Comparison of ENCODE assay signal across 29 cellular contexts in the genomic region with DNA sequence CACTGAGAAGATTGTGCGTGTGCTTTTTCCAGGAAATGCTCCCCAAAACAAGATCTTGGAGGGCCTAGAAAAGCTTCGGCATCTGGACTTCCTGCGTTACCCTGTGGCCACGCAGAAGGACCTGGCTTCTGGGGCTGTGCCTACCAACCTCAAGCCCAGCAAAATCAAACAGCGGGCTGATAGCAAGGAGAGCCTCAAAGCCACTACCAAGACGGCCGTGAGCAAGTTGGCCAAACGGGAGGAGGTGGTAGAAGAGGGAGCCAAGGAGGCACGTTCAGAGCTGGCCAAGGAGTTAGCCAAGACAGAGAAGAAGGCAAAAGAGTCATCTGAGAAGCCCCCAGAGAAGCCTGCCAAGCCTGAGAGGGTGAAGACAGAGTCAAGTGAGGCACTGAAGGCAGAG.
"Had no signal": no experiment of that assay in that cellular context is flagged by ENCODE, and none has a peak within 500 bp of the region (broad histone marks: within the 10 kb centered on the region; RNA-seq: fewer than 3 reads in every experiment).

No MANE protein-coding gene starts in this region.

- DNase-seq: activated CD4-positive, alpha-beta T cell treated with anti-CD3 and anti-CD28 coated beads for 48 hours; activated CD4-positive, alpha-beta T cell treated with anti-CD3 and anti-CD28 coated beads, Interleukin-2, amount 50 U/mL, for 4 hours; activated CD4-positive, CD25-positive, alpha-beta regulatory T cell treated with anti-CD3 and anti-CD28 coated beads, Interleukin-2, amount 50 U/mL, for 72 hours; activated CD8-positive, alpha-beta memory T cell treated with anti-CD3 and anti-CD28 coated beads, Interleukin-2, amount 10 ng/mL, durations not matched to agents 7 days and 5 days; activated effector memory CD4-positive, alpha-beta T cell treated with anti-CD3 and anti-CD28 coated beads, Interleukin-2, amount 50 U/mL, for 16 hours; activated naive CD4-positive, alpha-beta T cell treated with Interleukin-2 at 50 U/mL for 16 hours; activated naive CD8-positive, alpha-beta T cell treated with anti-CD3 and anti-CD28 coated beads, Interleukin-2, amount 50 U/mL, for 24 hours; activated T-cell treated with anti-CD3 and anti-CD28 coated beads, Interleukin-2, amount 50 U/mL, for 24 hours; amniotic stem cell; KG1; MV-4-11; NCI-H1092 treated with DMSO at 0.1 percent for 48 hours; NCI-H1417 treated with DMSO at 0.1 percent for 48 hours; NCI-H1694 treated with DMSO at 0.1 percent for 48 hours; NCI-H2029 treated with DMSO at 0.1 percent for 48 hours; NCI-H524; Peyer's patch; Right ventricle myocardium superior; SJCRH30; T-helper 9 cell had no signal

- FAIRE-seq: astrocyte had no signal

- H3K27ac Mint-ChIP-seq: activated CD8-positive, alpha-beta memory T cell treated with anti-CD3 and anti-CD28 coated beads, Interleukin-2, amount 10 ng/mL, durations not matched to agents 7 days and 5 days; activated naive CD8-positive, alpha-beta T cell treated with anti-CD3 and anti-CD28 coated beads, Interleukin-2, amount 50 U/mL, for 24 hours; activated T-cell treated with anti-CD3 and anti-CD28 coated beads, Interleukin-2, amount 50 U/mL, for 24 hours; activated T-helper 1 cell treated with anti-CD3 and anti-CD28 coated beads, Interleukin-12 subunit alpha, Interleukin-12 subunit beta, Interleukin-2, Interleukin-4 antibody, amounts not matched to agents 30 ng/mL and 10 ng/mL and 1 ng/mL, durations not matched to agents 14 hours and 24 hours and 36 hours; brain; IgD-negative memory B cell; T-helper 1 cell treated with Interleukin-12 subunit alpha and Interleukin-12 subunit beta and Interleukin-4 antibody, amounts not matched to agents 30 μg/mL and 1 μg/mL, for 36 hours; WTC11 had no signal

- ATAC-seq: activated CD8-positive, alpha-beta memory T cell treated with anti-CD3 and anti-CD28 coated beads, Interleukin-2, amount 10 ng/mL, durations not matched to agents 7 days and 5 days; activated naive CD4-positive, alpha-beta T cell treated with anti-CD3 and anti-CD28 coated beads, Interleukin-2, amount 50 U/mL, for 72 hours; activated naive CD8-positive, alpha-beta T cell treated with anti-CD3 and anti-CD28 coated beads, Interleukin-2, amount 50 U/mL, for 24 hours; SK-N-SH treated with all-trans-retinoic acid at 6 μM for 48 hours; WTC11 had no signal

- H3K4me3 Mint-ChIP-seq: activated CD8-positive, alpha-beta memory T cell treated with anti-CD3 and anti-CD28 coated beads, Interleukin-2, amount 10 ng/mL, durations not matched to agents 7 days and 5 days; activated naive CD8-positive, alpha-beta T cell treated with anti-CD3 and anti-CD28 coated beads, Interleukin-2, amount 50 U/mL, for 24 hours; activated T-cell treated with anti-CD3 and anti-CD28 coated beads, Interleukin-2, amount 50 U/mL, for 24 hours; activated T-helper 1 cell treated with anti-CD3 and anti-CD28 coated beads, Interleukin-12 subunit alpha, Interleukin-12 subunit beta, Interleukin-2, Interleukin-4 antibody, amounts not matched to agents 30 ng/mL and 10 ng/mL and 1 ng/mL, durations not matched to agents 14 hours and 24 hours and 36 hours; brain; IgD-negative memory B cell; T-helper 1 cell treated with Interleukin-12 subunit alpha and Interleukin-12 subunit beta and Interleukin-4 antibody, amounts not matched to agents 30 μg/mL and 1 μg/mL, for 36 hours; WTC11 had no signal

- H3K36me3 Mint-ChIP-seq: activated CD8-positive, alpha-beta memory T cell treated with anti-CD3 and anti-CD28 coated beads, Interleukin-2, amount 10 ng/mL, durations not matched to agents 7 days and 5 days; activated naive CD4-positive, alpha-beta T cell treated with anti-CD3 and anti-CD28 coated beads, Interleukin-2, amount 50 U/mL, for 72 hours; IgD-negative memory B cell; WTC11 had no signal

- H3K27ac ChIP-seq: Peyer's patch, RWPE1, SJCRH30 had no signal

- H3K9me3 Mint-ChIP-seq: activated naive CD4-positive, alpha-beta T cell treated with anti-CD3 and anti-CD28 coated beads, Interleukin-2, amount 50 U/mL, for 72 hours; activated naive CD8-positive, alpha-beta T cell treated with anti-CD3 and anti-CD28 coated beads, Interleukin-2, amount 50 U/mL, for 24 hours; activated T-cell treated with anti-CD3 and anti-CD28 coated beads, Interleukin-2, amount 50 U/mL, for 24 hours; activated T-helper 1 cell treated with anti-CD3 and anti-CD28 coated beads, Interleukin-12 subunit alpha, Interleukin-12 subunit beta, Interleukin-2, Interleukin-4 antibody, amounts not matched to agents 30 ng/mL and 10 ng/mL and 1 ng/mL, durations not matched to agents 14 hours and 24 hours and 36 hours; IgD-negative memory B cell; T-helper 1 cell treated with Interleukin-12 subunit alpha and Interleukin-12 subunit beta and Interleukin-4 antibody, amounts not matched to agents 30 μg/mL and 1 μg/mL, for 36 hours; WTC11 had no signal
